4 cellular contexts compared by ENCODE assay signal in the genomic region with DNA sequence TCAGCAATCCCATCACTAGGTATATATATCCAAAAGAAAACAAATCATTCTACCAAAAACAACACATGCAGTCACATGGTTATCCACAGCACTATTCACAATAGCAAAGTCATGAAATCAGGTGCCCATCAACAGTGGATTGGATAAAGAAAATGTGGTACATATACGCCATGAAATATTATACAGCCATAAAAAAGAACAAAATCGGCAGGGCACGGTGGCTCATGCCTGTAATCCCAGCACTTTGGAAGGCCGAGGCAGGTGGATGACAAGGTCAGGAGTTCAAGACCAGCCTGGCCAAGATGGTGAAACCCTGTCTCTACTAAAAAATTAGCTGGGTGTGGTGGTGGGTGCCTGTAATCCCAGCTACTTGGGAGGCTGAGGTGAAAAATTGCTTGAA. TPM values are rescaled to one million over a fixed set of nuclear protein-coding genes. Genes with fewer than 3 reads are reported as not detected.
"Had no signal": no experiment of that assay in that cellular context is flagged by ENCODE, and none has a peak within 500 bp of the region (broad histone marks: within the 10 kb centered on the region; RNA-seq: fewer than 3 reads in every experiment).

No MANE protein-coding gene starts in this region.

RNA-seq across cellular contexts. Expression of gene PKD2L2, which starts 55.0 kb away (rescaled TPM):
- total RNA-seq: HepG2, HT-29, HT1080, IMR-90 had no signal
- polyA plus RNA-seq: HepG2, IMR-90 had no signal
